20 cellular contexts compared by ENCODE assay signal in genomic region chr1:88917321-88918025, GRCh38. TPM values are rescaled to one million over a fixed set of nuclear protein-coding genes. Genes with fewer than 3 reads are reported as not detected.
DNase-seq lines count a peak whose midpoint lies in the region; ATAC-seq, FAIRE-seq and TF ChIP-seq lines count a peak whose summit lies in the region.
"Had no signal": no experiment of that assay in that cellular context is flagged by ENCODE, and none has a peak within 500 bp of the region (broad histone marks: within the 10 kb centered on the region; RNA-seq: fewer than 3 reads in every experiment).

No MANE protein-coding gene starts in this region.

- H2AFZ ChIP-seq in Loucy (ENCODE audit: low read length) = no peak overlapping the region
- no peak overlapping the region for H2AFZ ChIP-seq in GM12878 (ENCODE audit: control insufficient read depth, low read depth, low read length)
- H2AFZ ChIP-seq in H9 (ENCODE audit: low read length) = no peak overlapping the region

- in situ Hi-C loops in Caki2 (cut with HindIII; ENCODE audit: low pct_unique_long_range_greater_than_20kb, low sequenced_read_pairs) = no loop called here
- in situ Hi-C loops in GM12878 (cut with MboI) = no loop called here

- H3K79me2 ChIP-seq in Loucy (ENCODE audit: insufficient read depth, low read length) (no peaks in the 10 kb centered on the region), GM12878 (ENCODE audit: control insufficient read depth, insufficient read depth, low read length) (no peaks in the 10 kb centered on the region), H9 (ENCODE audit: insufficient read depth, low read length) (no peaks in the 10 kb centered on the region)

- H3K9ac ChIP-seq in Loucy (ENCODE audit: low read depth, low read length, poor library complexity, severe bottlenecking) (no peak overlapping the region), GM12878 (ENCODE audit: control insufficient read depth, insufficient read depth, low read length) (no peak overlapping the region), H9 (ENCODE audit: extremely low read depth, insufficient read length, low read length) (no peak overlapping the region)

- H4K91ac ChIP-seq in H9 (ENCODE audit: insufficient read length, low read depth, low read length) = no peak overlapping the region

- H3K36me3 ChIP-seq in Loucy (ENCODE audit: insufficient read depth, low read length) = no peaks in the 10 kb centered on the region
- H3K36me3 ChIP-seq in GM12878 (ENCODE audit: control insufficient read depth in 2 of 2, insufficient read depth in 2 of 2, low read length in 1 of 2) = peaks cover 3 to 8% of the 10 kb centered on the region in 2 experiments; a peak in 3 of 4 replicates

- H3T11ph ChIP-seq in H9 (ENCODE audit: low read length) = no peak overlapping the region

- H2AK5ac ChIP-seq in H9 (ENCODE audit: insufficient read length, low read length) = no peak overlapping the region

- no peak for TF ChIP-seq CTCF in Loucy (conservative IDR thresholded peaks at IDR 0.05; ENCODE audit: low read length)
- no peak for TF ChIP-seq CTCF in GM12878 (IDR thresholded peaks at IDR 0.05 in 2 of 3, conservative IDR thresholded peaks at IDR 0.05 in 1 of 3; ENCODE audit: control insufficient read depth in 2 of 3, extremely low read depth in 1 of 3, insufficient read depth in 1 of 3, low read depth in 3 of 3, low read length in 3 of 3)
- TF ChIP-seq CTCF in H9 (conservative IDR thresholded peaks at IDR 0.05) = no peak

- no peaks in the 10 kb centered on the region for H3K9me2 ChIP-seq in Loucy (replicated peaks; ENCODE audit: low read depth, low read length)

- intact Hi-C loops in GM12878 (cut with micrococcal nuclease; ENCODE audit: unreplicated experiment) = no loop called here

- H3K79me1 ChIP-seq in H9 (ENCODE audit: insufficient read depth, low read depth, low read length, poor library complexity, severe bottlenecking) = no peaks in the 10 kb centered on the region

- no peak overlapping the region for H3K4ac ChIP-seq in H9 (ENCODE audit: low read depth, low read length)

- no TSS peak for BruUV-seq in GM12878 (replicated peaks; lab: Mats Ljungman, UMichigan)

- FAIRE-seq in GM12878 (lab: Jason Lieb, UNC) = no peak
- FAIRE-seq: HTR-8/SVneo had no signal

- H3K9me3 ChIP-seq in Loucy (ENCODE audit: insufficient read depth, low read depth, low read length) (peaks cover 19% of the 10 kb centered on the region), GM12878 (replicated peaks; ENCODE audit: control insufficient read depth, insufficient read depth, low read length) (peaks cover 21% of the 10 kb centered on the region; the same call in 2 of the 3 replicates), H9 (ENCODE audit: control insufficient read depth, low read depth, low read length) (no peaks in the 10 kb centered on the region)

- no peak overlapping the region for H3K27ac ChIP-seq in GM12878 (ENCODE audit: control insufficient read depth, insufficient read depth)
- no peak overlapping the region for H3K27ac ChIP-seq in H9 (ENCODE audit: insufficient read length, low read depth, low read length)

- POLR2A ChIA-PET in GM12878 (lab: Charles Lee) = no interaction called here

- no peaks in the 10 kb centered on the region for H3F3A ChIP-seq in Loucy (ENCODE audit: low read depth)

- no peaks in the 10 kb centered on the region for H3K23me2 ChIP-seq in H9 (ENCODE audit: insufficient read length, low read depth, low read length, poor library complexity, severe bottlenecking)

- TF ChIP-seq EP300 in GM12878 (IDR thresholded peaks at IDR 0.05; ENCODE audit: borderline replicate concordance in 1 of 2, control insufficient read depth in 1 of 2, low read depth in 2 of 2, low read length in 2 of 2) = no peak

- H4K5ac ChIP-seq in H9 (ENCODE audit: insufficient read length, low read depth, low read length) = no peak overlapping the region

- H3K18ac ChIP-seq in H9 (ENCODE audit: insufficient read length, low read depth, low read length) = no peak overlapping the region

- no peak overlapping the region for H3K23ac ChIP-seq in H9 (ENCODE audit: insufficient read length, low read depth, low read length)

- H2BK5ac ChIP-seq in H9 (ENCODE audit: insufficient read length, low read length) = no peak overlapping the region

- no peak overlapping the region for H2BK12ac ChIP-seq in H9 (ENCODE audit: insufficient read length, low read depth, low read length)

- H3K4me1 Mint-ChIP-seq in H9 = peaks cover 0 to 2% of the 10 kb centered on the region in 2 experiments; a peak in 2 of 4 replicates
- H3K4me1 Mint-ChIP-seq: CD14-positive monocyte had no signal

- H3K27me3 Mint-ChIP-seq in H9 (ENCODE audit: low read depth) = no peaks in the 10 kb centered on the region

- H3K27me3 ChIP-seq in Loucy (ENCODE audit: insufficient read depth, low read length, poor library complexity, severe bottlenecking) (no peaks in the 10 kb centered on the region), GM12878 (replicated peaks in 1 of 2; ENCODE audit: control insufficient read depth in 2 of 2, insufficient read depth in 2 of 2, low read length in 1 of 2) (no peaks in the 10 kb centered on the region), H9 (ENCODE audit: insufficient read depth, low read length) (no peaks in the 10 kb centered on the region)

- no peak overlapping the region for H4K8ac ChIP-seq in H9 (replicated peaks; ENCODE audit: insufficient read length, low read depth, low read length)

- H3K4me3 Mint-ChIP-seq in H9 = no peak overlapping the region
- H3K4me3 Mint-ChIP-seq: CD14-positive monocyte had no signal

- no peak overlapping the region for H3K56ac ChIP-seq in H9 (ENCODE audit: insufficient read length, low read depth, low read length)

- TF ChIP-seq POLR2A in GM12878 (IDR thresholded peaks at IDR 0.05; ENCODE audit: low read depth, low read length) = no peak

- no peak for ATAC-seq in GM12878
- ATAC-seq in GM21576 (IDR thresholded peaks at IDR 0.05; ENCODE audit: unreplicated experiment) = no peak
- ATAC-seq: Panc1, Right ventricle myocardium inferior had no signal

- peaks cover 15 to 24% (median 19%) of the 10 kb centered on the region in 3 experiments for H3K36me3 Mint-ChIP-seq in H9 (ENCODE audit: insufficient read depth in 1 of 3, low read depth in 3 of 3)

- WGBS in GM12878 (ENCODE audit: insufficient coverage, insufficient replicate concordance, low lambda C conversion rate, missing lambda C conversion rate) = 96% methylated on average over 3 of the region's 3 CpGs
- WGBS in H9 (ENCODE audit: extremely low coverage, insufficient read length, low lambda C conversion rate) = no CpG with 5 or more reads among the region's 3 CpGs

- RAD21 ChIA-PET in GM12878 (lab: Charles Lee; ENCODE audit: unreplicated experiment) = no interaction called here

- CTCF ChIA-PET in GM12878 (lab: Yijun Ruan, JAX) = no interaction called here

- H2BK20ac ChIP-seq in H9 (ENCODE audit: low read depth, low read length, poor library complexity, severe bottlenecking) = no peak overlapping the region

- no peak overlapping the region for H3K27ac Mint-ChIP-seq in H9

- H4K20me1 ChIP-seq in Loucy (ENCODE audit: insufficient read depth, low read length, poor library complexity, severe bottlenecking) (no peaks in the 10 kb centered on the region), GM12878 (ENCODE audit: control insufficient read depth, insufficient read depth) (no peaks in the 10 kb centered on the region), H9 (ENCODE audit: control insufficient read depth, insufficient read depth, insufficient read length) (no peaks in the 10 kb centered on the region)

- no peak for TF ChIP-seq RAD21 in GM12878 (IDR thresholded peaks at IDR 0.05; ENCODE audit: insufficient read depth, low read depth, low read length)

- H3K14ac ChIP-seq in H9 (ENCODE audit: insufficient read depth, low read length) = no peak overlapping the region

- H3K4me2 ChIP-seq in Loucy (ENCODE audit: low read depth, low read length, poor library complexity, severe bottlenecking) (peak overlapping the region; percentile 13), GM12878 (ENCODE audit: control insufficient read depth, insufficient read depth) (no peak overlapping the region), H9 (ENCODE audit: insufficient read depth, insufficient read length, low read length) (no peak overlapping the region)

- DNase-seq in Caki2 (ENCODE audit: low read depth) (peak; percentile 16), EL (peak; percentile 19), GM12878 (ENCODE audit: low read depth, low spot score) (no peak), H9 (no peak), cortex of kidney (lab: John Stamatoyannopoulos, UW) (no peak)
- DNase-seq: AML-193, DMS153, GOT3, NCI-H1048, NCI-H1436 treated with DMSO at 0.1 percent for 48 hours, NCI-H2029 treated with DMSO at 0.1 percent for 48 hours, NCI-H2171 treated with DMSO at 0.1 percent for 48 hours, NCI-H510A treated with DMSO at 0.1 percent for 48 hours, NCI-H82 had no signal

- no peak overlapping the region for H2BK15ac ChIP-seq in H9 (ENCODE audit: low read depth, low read length)

- H3K4me3 ChIP-seq in Loucy (ENCODE audit: low read length, poor library complexity, severe bottlenecking) = no peak overlapping the region
- H3K4me3 ChIP-seq in GM12878 = no peak overlapping the region

- SMC1A ChIA-PET in GM12878 (lab: Charles Lee; ENCODE audit: uncharacterized antibody, unreplicated experiment) = interaction anchor here (0.9 kb wide), 1 partner anchor 67 kb away, joined by 3 read pairs; no protein-coding TSS in a partner anchor

- peaks cover 5 to 18% of the 10 kb centered on the region in 2 experiments for H3K9me3 Mint-ChIP-seq in H9

- no peak overlapping the region for H2BK120ac ChIP-seq in H9 (ENCODE audit: low read depth, low read length, poor library complexity, severe bottlenecking)

- no peaks in the 10 kb centered on the region for H3K4me1 ChIP-seq in Loucy (ENCODE audit: insufficient read depth, low read length, poor library complexity, severe bottlenecking)
- no peaks in the 10 kb centered on the region for H3K4me1 ChIP-seq in GM12878 (ENCODE audit: control insufficient read depth, insufficient read depth, low read length)
- H3K4me1 ChIP-seq in H9 (ENCODE audit: insufficient read depth, low read length) = no peaks in the 10 kb centered on the region

RNA-seq across cellular contexts. Expression of gene GTF2B, which starts 26.1 kb away (rescaled TPM):
- total RNA-seq in Caki2 (2014; rRNA removed; shearing (Covaris generic); ENCODE audit: low replicate concordance) = 34.2 and 38.4 TPM in 2 replicates
- 17.1 and 17.9 TPM in 2 replicates for total RNA-seq in GM12878 (2013; cell fraction: nucleolus; rRNA removed)
- 48.9 and 58.7 TPM in 2 replicates for total RNA-seq in GM12878 (2014; rRNA removed)
- 67.2 and 69.0 TPM in 2 replicates for total RNA-seq in GM12878 (2014; rRNA removed; fragmentation: Illumina TruSeq; extraction: Trizol)
- total RNA-seq in GM12878 (2021) = 27.9 and 28.9 TPM in 2 replicates
- 22.8 TPM for polyA plus RNA-seq in GM12878 (2011; ENCODE audit: low read depth)
- polyA plus RNA-seq in GM12878 (2011; rRNA removed) = 61.9 and 82.5 TPM in 2 replicates
- 27.1 and 31.4 TPM in 2 replicates for polyA plus RNA-seq in GM12878 (2011; cell fraction: cytosol; rRNA removed)
- polyA plus RNA-seq in GM12878 (2011; cell fraction: nucleus; rRNA removed) = 22.0 and 24.9 TPM in 2 replicates
- polyA plus RNA-seq in GM12878 (2012) = 33.5 and 35.2 TPM in 2 replicates
- 61.1 and 85.9 TPM in 2 replicates for polyA plus RNA-seq in GM12878 (2014; fragmentation: Illumina TruSeq; extraction: Trizol)
- polyA plus RNA-seq in GM12878 (2014; fragmentation: Nextera tagmentation; extraction: Ambion mirVana) = 10 to 100 TPM; 71.0 to 79.7 TPM
- polyA plus RNA-seq in GM12878 (2014; rRNA removed) = 44.7 and 52.3 TPM in 2 replicates
- 10 to 100 TPM; 56.1 to 57.9 TPM for polyA plus RNA-seq in GM12878 (2016; fragmentation: Nextera tagmentation; extraction: Ambion mirVana)
- polyA minus RNA-seq in GM12878 (2011; rRNA and poly(A)+ RNA removed) = 29.0 and 44.0 TPM in 2 replicates
- 15.2 and 18.5 TPM in 2 replicates for polyA minus RNA-seq in GM12878 (2011; cell fraction: cytosol; rRNA and poly(A)+ RNA removed)
- 11.2 and 17.1 TPM in 2 replicates for polyA minus RNA-seq in GM12878 (2011; cell fraction: nucleus; rRNA and poly(A)+ RNA removed)
- total RNA-seq in H9 (2021) = 23.2 TPM in 2 replicates

Comparison
In these comparisons a context has a peak if more than half of its experiments do, and no peak if none do; other contexts are left out.
1. DNase-seq: peak in Caki2 (single experiment) and EL (single experiment); none in GM12878 (single experiment), H9 (single experiment) and cortex of kidney (single experiment).